Comparison of ENCODE assay signal across 1 cellular context in the genomic region with DNA sequence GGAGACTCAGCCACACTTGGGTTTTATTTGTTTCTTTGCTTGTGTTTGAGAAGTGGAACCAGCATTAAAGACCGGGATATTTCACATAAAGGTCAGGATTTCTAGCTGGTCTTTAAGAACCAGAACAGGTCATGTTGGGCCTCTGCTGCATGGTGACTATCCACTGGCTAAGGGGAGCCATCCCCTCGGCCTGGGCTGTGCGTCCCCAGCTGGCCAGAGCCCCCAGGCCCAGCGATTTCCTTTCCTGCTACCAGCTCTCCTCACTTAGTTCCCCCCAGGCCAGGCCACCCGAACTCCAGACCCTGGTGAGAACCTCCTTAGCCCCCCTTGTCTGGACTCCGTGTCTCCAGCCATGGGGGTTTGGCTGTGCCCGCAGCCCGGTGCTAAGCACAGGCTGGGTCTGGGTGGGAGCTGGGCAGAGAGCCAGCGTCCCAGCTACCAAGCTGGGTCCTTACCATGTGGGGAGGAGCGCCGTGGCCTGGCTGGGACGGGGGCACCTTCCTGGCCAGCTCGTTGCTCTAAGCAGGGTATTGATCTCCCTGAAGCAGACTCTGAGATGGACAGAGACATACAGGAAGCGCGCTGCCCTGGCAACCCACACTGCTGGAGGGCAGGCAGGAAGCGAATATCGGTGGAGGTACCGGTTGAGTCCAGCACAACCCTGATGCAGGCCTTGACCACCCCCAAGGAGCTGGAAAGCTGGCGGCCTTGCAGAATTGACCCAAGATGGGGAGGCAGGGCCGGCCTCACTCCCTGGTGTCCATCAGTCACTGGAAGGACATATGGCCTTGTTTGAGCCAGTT.
TF ChIP-seq lines count a peak whose summit lies in the region.

No MANE protein-coding gene starts in this region.

TF ChIP-seq in HepG2, 621 proteins besides CTCF, POLR2A, EP300 and RAD21:
- TF ChIP-seq HNRNPUL1 (IDR thresholded peaks at IDR 0.05; ENCODE audit: low read depth, low read length) (no peak), GTF3A (CRISPR knock-in tag; conservative IDR thresholded peaks at IDR 0.05) (no peak), POLR2G (IDR thresholded peaks at IDR 0.05; ENCODE audit: low read depth, low read length) (no peak), THYN1 (CRISPR knock-in tag; IDR thresholded peaks at IDR 0.05; ENCODE audit: borderline replicate concordance, low read depth) (no peak), ZBTB8A (CRISPR knock-in tag; IDR thresholded peaks at IDR 0.05; ENCODE audit: borderline replicate concordance, low read depth) (no peak), MZF1 (CRISPR knock-in tag; IDR thresholded peaks at IDR 0.05; ENCODE audit: borderline replicate concordance) (no peak), ZNF564 (CRISPR knock-in tag; IDR thresholded peaks at IDR 0.05) (no peak), IKZF4 (CRISPR knock-in tag; IDR thresholded peaks at IDR 0.05; ENCODE audit: borderline replicate concordance, low read depth, not compliant biosample characterization) (no peak), NFKBIZ (CRISPR knock-in tag; IDR thresholded peaks at IDR 0.05) (no peak), CENPT (CRISPR knock-in tag; IDR thresholded peaks at IDR 0.05; ENCODE audit: low read depth) (no peak)
- TF ChIP-seq, protein P1, sequence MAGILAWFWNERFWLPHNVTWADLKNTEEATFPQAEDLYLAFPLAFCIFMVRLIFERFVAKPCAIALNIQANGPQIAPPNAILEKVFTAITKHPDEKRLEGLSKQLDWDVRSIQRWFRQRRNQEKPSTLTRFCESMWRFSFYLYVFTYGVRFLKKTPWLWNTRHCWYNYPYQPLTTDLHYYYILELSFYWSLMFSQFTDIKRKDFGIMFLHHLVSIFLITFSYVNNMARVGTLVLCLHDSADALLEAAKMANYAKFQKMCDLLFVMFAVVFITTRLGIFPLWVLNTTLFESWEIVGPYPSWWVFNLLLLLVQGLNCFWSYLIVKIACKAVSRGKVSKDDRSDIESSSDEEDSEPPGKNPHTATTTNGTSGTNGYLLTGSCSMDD (CRISPR knock-in tag; IDR thresholded peaks at IDR 0.05): no peak
- TF ChIP-seq, protein P2, sequence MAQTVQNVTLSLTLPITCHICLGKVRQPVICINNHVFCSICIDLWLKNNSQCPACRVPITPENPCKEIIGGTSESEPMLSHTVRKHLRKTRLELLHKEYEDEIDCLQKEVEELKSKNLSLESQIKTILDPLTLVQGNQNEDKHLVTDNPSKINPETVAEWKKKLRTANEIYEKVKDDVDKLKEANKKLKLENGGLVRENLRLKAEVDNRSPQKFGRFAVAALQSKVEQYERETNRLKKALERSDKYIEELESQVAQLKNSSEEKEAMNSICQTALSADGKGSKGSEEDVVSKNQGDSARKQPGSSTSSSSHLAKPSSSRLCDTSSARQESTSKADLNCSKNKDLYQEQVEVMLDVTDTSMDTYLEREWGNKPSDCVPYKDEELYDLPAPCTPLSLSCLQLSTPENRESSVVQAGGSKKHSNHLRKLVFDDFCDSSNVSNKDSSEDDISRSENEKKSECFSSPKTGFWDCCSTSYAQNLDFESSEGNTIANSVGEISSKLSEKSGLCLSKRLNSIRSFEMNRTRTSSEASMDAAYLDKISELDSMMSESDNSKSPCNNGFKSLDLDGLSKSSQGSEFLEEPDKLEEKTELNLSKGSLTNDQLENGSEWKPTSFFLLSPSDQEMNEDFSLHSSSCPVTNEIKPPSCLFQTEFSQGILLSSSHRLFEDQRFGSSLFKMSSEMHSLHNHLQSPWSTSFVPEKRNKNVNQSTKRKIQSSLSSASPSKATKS (CRISPR knock-in tag; IDR thresholded peaks at IDR 0.05): no peak
- TF ChIP-seq, protein P3, sequence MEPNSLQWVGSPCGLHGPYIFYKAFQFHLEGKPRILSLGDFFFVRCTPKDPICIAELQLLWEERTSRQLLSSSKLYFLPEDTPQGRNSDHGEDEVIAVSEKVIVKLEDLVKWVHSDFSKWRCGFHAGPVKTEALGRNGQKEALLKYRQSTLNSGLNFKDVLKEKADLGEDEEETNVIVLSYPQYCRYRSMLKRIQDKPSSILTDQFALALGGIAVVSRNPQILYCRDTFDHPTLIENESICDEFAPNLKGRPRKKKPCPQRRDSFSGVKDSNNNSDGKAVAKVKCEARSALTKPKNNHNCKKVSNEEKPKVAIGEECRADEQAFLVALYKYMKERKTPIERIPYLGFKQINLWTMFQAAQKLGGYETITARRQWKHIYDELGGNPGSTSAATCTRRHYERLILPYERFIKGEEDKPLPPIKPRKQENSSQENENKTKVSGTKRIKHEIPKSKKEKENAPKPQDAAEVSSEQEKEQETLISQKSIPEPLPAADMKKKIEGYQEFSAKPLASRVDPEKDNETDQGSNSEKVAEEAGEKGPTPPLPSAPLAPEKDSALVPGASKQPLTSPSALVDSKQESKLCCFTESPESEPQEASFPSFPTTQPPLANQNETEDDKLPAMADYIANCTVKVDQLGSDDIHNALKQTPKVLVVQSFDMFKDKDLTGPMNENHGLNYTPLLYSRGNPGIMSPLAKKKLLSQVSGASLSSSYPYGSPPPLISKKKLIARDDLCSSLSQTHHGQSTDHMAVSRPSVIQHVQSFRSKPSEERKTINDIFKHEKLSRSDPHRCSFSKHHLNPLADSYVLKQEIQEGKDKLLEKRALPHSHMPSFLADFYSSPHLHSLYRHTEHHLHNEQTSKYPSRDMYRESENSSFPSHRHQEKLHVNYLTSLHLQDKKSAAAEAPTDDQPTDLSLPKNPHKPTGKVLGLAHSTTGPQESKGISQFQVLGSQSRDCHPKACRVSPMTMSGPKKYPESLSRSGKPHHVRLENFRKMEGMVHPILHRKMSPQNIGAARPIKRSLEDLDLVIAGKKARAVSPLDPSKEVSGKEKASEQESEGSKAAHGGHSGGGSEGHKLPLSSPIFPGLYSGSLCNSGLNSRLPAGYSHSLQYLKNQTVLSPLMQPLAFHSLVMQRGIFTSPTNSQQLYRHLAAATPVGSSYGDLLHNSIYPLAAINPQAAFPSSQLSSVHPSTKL (CRISPR knock-in tag; IDR thresholded peaks at IDR 0.05): no peak
TF ChIP-seq in HepG2: peak in this region for 0.
